Comparison of ENCODE assay signal across 14 cellular contexts in the genomic region with DNA sequence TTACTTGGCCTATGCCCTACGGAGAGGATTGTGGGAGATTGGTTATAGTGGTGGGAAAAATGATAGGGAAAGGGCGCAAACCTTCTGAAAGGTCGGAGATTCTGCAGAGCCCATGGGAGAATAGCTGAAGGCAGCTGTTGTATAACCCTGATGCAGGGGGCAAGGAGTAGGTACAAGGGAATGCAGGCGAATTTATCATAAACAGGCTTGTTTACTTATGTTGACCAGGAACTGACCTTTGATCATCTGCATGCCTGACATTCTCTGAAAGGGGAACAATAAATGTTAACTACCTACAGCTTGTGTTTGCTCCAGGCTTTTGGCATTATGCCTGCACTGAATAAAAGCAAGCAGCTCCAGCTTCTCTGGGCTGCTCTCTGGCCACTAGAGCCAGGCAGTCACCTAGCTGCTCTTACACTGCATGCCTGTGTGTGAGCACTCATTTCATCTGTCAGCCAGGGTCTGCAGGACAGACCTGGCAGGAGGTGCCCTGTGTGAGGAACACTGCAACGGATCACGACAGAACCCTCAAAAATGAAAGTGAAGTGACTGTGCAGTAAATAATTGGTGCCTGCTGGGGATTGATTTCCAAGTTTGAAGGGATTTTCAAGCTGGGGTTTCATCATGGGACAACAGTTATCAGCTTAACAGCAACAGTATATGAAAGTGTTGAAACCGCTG. TPM values are rescaled to one million over a fixed set of nuclear protein-coding genes. Genes with fewer than 3 reads are reported as not detected.
DNase-seq lines count a peak whose midpoint lies in the region; ATAC-seq lines count a peak whose summit lies in the region.
"Had no signal": no experiment of that assay in that cellular context is flagged by ENCODE, and none has a peak within 500 bp of the region (broad histone marks: within the 10 kb centered on the region; RNA-seq: fewer than 3 reads in every experiment).

No MANE protein-coding gene starts in this region.

- DNase-seq in A172 (ENCODE audit: low spot score), result peak; percentile 28
- DNase-seq in SW480 (ENCODE audit: low spot score), result peak; percentile 87
- peak; percentile 52 for DNase-seq in kidney tubule cell (ENCODE audit: low spot score)
- no peak for DNase-seq in NCI-H2227 treated with DMSO at 0.1 percent for 48 hours (lab: John Stamatoyannopoulos, UW)
- no peak for DNase-seq in stimulated activated CD4-positive, alpha-beta T cell treated with anti-CD3 and anti-CD28 coated beads, Interleukin-12 subunit alpha, Interleukin-12 subunit beta, amount 100 ng/mL, for 4 hours
- no peak for DNase-seq in NCI-H1105 (lab: John Stamatoyannopoulos, UW)
- DNase-seq: activated B cell treated with CpG ODN at 0.5 μM for 24 hours; activated naive CD8-positive, alpha-beta T cell treated with anti-CD3 and anti-CD28 coated beads for 36 hours; CD4-positive, alpha-beta T cell; esophagus squamous epithelium; NCI-H510A; stimulated activated naive CD8-positive, alpha-beta T cell treated with anti-CD3 and anti-CD28 coated beads, Interleukin-15, Interleukin-2, amounts not matched to agents 100 U/mL and 50 U/mL, for 24 hours had no signal

- ATAC-seq in GM19025 (IDR thresholded peaks at IDR 0.05; ENCODE audit: low read depth, unreplicated experiment) (peak; percentile 56), HG03045 (IDR thresholded peaks at IDR 0.05; ENCODE audit: unreplicated experiment) (no peak)
- ATAC-seq: stimulated activated naive CD8-positive, alpha-beta T cell treated with anti-CD3 and anti-CD28 coated beads, Interleukin-15, Interleukin-2, amounts not matched to agents 100 U/mL and 50 U/mL, for 24 hours had no signal

RNA-seq across cellular contexts. Expression of a gene that starts 31.1 kb away (rescaled TPM):
- total RNA-seq in A172 (2014; rRNA removed; shearing (Covaris generic)), result 0.62 and 0.65 TPM in 2 replicates
- total RNA-seq: activated B cell treated with CpG ODN at 0.5 μM for 24 hours; CD4-positive, alpha-beta T cell had no signal

RNA-seq across cellular contexts. Expression of a gene that starts 51.1 kb away (rescaled TPM):
- total RNA-seq in A172 (2014; rRNA removed; shearing (Covaris generic)), result 13.3 and 21.5 TPM in 2 replicates

Comparison
In these comparisons a context has a peak if more than half of its experiments do, and no peak if none do; other contexts are left out.
1. DNase-seq: peak in A172 (single experiment), SW480 (single experiment) and kidney tubule cell (single experiment); none in NCI-H2227 treated with DMSO at 0.1 percent for 48 hours (single experiment), stimulated activated CD4-positive, alpha-beta T cell treated with anti-CD3 and anti-CD28 coated beads, Interleukin-12 subunit alpha, Interleukin-12 subunit beta, amount 100 ng/mL, for 4 hours (single experiment) and NCI-H1105 (single experiment).